ENCODE assay signal across 1 cellular context in the genomic region with DNA sequence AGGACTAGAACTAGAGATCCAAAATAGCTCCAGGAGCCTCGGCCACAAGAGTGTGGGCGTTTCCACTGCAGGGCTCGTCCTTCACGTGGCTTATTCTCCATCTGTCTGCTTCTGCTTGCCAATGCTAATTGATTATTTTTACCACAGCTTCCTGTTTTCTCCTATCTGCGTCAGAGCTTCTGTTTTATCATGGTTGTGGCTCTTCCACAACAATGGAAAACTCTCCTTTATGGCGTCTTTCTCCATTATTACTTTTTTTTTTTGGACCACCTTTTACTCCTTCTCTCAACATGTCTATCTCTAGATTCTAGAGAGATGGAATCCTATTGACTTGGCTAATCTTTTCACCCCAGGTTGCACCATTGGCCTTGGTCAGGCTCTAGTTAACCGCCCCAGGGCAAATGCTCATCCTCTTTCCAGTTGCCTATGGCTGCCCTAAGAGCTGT.
TF ChIP-seq lines count a peak whose summit lies in the region.

No MANE protein-coding gene starts in this region.

TF ChIP-seq in K562, 482 proteins besides CTCF, POLR2A, EP300 and RAD21 (continued from another document and continues in another):
- TF ChIP-seq, protein P1, sequence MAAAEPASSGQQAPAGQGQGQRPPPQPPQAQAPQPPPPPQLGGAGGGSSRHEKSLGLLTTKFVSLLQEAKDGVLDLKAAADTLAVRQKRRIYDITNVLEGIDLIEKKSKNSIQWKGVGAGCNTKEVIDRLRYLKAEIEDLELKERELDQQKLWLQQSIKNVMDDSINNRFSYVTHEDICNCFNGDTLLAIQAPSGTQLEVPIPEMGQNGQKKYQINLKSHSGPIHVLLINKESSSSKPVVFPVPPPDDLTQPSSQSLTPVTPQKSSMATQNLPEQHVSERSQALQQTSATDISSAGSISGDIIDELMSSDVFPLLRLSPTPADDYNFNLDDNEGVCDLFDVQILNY (CRISPR knock-in tag; IDR thresholded peaks at IDR 0.05) = no peak
- TF ChIP-seq GATA2 (CRISPR knock-in tag; IDR thresholded peaks at IDR 0.05) (peak; percentile 75), JUND (IDR thresholded peaks at IDR 0.05; ENCODE audit: borderline replicate concordance, low read depth, low read length) (no peak), JUND (tag; IDR thresholded peaks at IDR 0.05; ENCODE audit: borderline replicate concordance, low read depth, low read length) (no peak), HDAC1 (IDR thresholded peaks at IDR 0.05) (no peak), ZNF444 (CRISPR knock-in tag; IDR thresholded peaks at IDR 0.05) (no peak), CREM (IDR thresholded peaks at IDR 0.05; ENCODE audit: low read depth) (peak; percentile 73), RHOXF2B (CRISPR knock-in tag; conservative IDR thresholded peaks at IDR 0.05) (no peak), EWSR1 (IDR thresholded peaks at IDR 0.05; ENCODE audit: borderline replicate concordance, low read depth, partially characterized antibody) (no peak), ZNF79 (CRISPR knock-in tag; IDR thresholded peaks at IDR 0.05; ENCODE audit: low read depth) (no peak), ZNF644 (tag; IDR thresholded peaks at IDR 0.05; ENCODE audit: low read depth) (0 out of 2 replicates have a peak, but pooled peaks have one; percentile 23), GABPA (tag; conservative IDR thresholded peaks at IDR 0.05; ENCODE audit: low read depth) (0 out of 2 replicates have a peak, but pooled peaks have one; percentile 40), ZNF274 (IDR thresholded peaks at IDR 0.05; ENCODE audit: borderline replicate concordance, low read depth, low read length) (no peak), CHD2 (IDR thresholded peaks at IDR 0.05; ENCODE audit: low read depth, low read length) (no peak), DPF2 (IDR thresholded peaks at IDR 0.05) (peak; percentile 12; the same call in 1 of the 2 replicates), SREBF2 (CRISPR knock-in tag; IDR thresholded peaks at IDR 0.05) (no peak), DACH1 (IDR thresholded peaks at IDR 0.05; ENCODE audit: partially characterized antibody) (no peak), MAFK (IDR thresholded peaks at IDR 0.05; ENCODE audit: low read length) (no peak), TEAD2 (tag; IDR thresholded peaks at IDR 0.05) (no peak), FOXM1 (IDR thresholded peaks at IDR 0.05; ENCODE audit: low read depth) (no peak), FOXM1 (CRISPR knock-in tag; IDR thresholded peaks at IDR 0.05; ENCODE audit: low read depth) (no peak), ZNF589 (CRISPR knock-in tag; IDR thresholded peaks at IDR 0.05; ENCODE audit: low read depth) (peak; percentile 74; the same call in 1 of the 2 replicates), ZNF583 (CRISPR knock-in tag; IDR thresholded peaks at IDR 0.05) (no peak; the same call in 1 of the 2 replicates), NR2C1 (IDR thresholded peaks at IDR 0.05) (no peak), NR2C1 (tag; IDR thresholded peaks at IDR 0.05) (no peak), ETV5 (CRISPR knock-in tag; IDR thresholded peaks at IDR 0.05; ENCODE audit: low read depth) (no peak), ZNF76 (CRISPR knock-in tag; IDR thresholded peaks at IDR 0.05; ENCODE audit: borderline replicate concordance) (no peak), SOX6 (IDR thresholded peaks at IDR 0.05) (peak; percentile 98), CBFA2T2 (conservative IDR thresholded peaks at IDR 0.05) (peak; percentile 57), CBX3 (IDR thresholded peaks at IDR 0.05; ENCODE audit: borderline replicate concordance in 1 of 2, low read length in 2 of 2) (no peak), ZFX (CRISPR knock-in tag; IDR thresholded peaks at IDR 0.05) (no peak), SUPT5H (IDR thresholded peaks at IDR 0.05) (no peak), NCOA1 (IDR thresholded peaks at IDR 0.05; ENCODE audit: low read depth) (0 out of 2 replicates have a peak, but pooled peaks have one; percentile 27)
- TF ChIP-seq, protein P2, sequence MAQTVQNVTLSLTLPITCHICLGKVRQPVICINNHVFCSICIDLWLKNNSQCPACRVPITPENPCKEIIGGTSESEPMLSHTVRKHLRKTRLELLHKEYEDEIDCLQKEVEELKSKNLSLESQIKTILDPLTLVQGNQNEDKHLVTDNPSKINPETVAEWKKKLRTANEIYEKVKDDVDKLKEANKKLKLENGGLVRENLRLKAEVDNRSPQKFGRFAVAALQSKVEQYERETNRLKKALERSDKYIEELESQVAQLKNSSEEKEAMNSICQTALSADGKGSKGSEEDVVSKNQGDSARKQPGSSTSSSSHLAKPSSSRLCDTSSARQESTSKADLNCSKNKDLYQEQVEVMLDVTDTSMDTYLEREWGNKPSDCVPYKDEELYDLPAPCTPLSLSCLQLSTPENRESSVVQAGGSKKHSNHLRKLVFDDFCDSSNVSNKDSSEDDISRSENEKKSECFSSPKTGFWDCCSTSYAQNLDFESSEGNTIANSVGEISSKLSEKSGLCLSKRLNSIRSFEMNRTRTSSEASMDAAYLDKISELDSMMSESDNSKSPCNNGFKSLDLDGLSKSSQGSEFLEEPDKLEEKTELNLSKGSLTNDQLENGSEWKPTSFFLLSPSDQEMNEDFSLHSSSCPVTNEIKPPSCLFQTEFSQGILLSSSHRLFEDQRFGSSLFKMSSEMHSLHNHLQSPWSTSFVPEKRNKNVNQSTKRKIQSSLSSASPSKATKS (CRISPR knock-in tag; IDR thresholded peaks at IDR 0.05) = no peak
- TF ChIP-seq, protein P3, sequence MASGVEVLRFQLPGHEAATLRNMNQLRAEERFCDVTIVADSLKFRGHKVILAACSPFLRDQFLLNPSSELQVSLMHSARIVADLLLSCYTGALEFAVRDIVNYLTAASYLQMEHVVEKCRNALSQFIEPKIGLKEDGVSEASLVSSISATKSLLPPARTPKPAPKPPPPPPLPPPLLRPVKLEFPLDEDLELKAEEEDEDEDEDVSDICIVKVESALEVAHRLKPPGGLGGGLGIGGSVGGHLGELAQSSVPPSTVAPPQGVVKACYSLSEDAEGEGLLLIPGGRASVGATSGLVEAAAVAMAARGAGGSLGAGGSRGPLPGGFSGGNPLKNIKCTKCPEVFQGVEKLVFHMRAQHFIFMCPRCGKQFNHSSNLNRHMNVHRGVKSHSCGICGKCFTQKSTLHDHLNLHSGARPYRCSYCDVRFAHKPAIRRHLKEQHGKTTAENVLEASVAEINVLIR (CRISPR knock-in tag; IDR thresholded peaks at IDR 0.05) = peak; percentile 54
- TF ChIP-seq, protein P4, sequence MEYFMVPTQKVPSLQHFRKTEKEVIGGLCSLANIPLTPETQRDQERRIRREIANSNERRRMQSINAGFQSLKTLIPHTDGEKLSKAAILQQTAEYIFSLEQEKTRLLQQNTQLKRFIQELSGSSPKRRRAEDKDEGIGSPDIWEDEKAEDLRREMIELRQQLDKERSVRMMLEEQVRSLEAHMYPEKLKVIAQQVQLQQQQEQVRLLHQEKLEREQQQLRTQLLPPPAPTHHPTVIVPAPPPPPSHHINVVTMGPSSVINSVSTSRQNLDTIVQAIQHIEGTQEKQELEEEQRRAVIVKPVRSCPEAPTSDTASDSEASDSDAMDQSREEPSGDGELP (CRISPR knock-in tag; IDR thresholded peaks at IDR 0.05; ENCODE audit: borderline replicate concordance) = peak; percentile 45
- TF ChIP-seq, protein P5, sequence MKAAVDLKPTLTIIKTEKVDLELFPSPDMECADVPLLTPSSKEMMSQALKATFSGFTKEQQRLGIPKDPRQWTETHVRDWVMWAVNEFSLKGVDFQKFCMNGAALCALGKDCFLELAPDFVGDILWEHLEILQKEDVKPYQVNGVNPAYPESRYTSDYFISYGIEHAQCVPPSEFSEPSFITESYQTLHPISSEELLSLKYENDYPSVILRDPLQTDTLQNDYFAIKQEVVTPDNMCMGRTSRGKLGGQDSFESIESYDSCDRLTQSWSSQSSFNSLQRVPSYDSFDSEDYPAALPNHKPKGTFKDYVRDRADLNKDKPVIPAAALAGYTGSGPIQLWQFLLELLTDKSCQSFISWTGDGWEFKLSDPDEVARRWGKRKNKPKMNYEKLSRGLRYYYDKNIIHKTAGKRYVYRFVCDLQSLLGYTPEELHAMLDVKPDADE (conservative IDR thresholded peaks at IDR 0.05; ENCODE audit: control insufficient read depth, low read depth, low read length) = no peak
- TF ChIP-seq, protein P6, sequence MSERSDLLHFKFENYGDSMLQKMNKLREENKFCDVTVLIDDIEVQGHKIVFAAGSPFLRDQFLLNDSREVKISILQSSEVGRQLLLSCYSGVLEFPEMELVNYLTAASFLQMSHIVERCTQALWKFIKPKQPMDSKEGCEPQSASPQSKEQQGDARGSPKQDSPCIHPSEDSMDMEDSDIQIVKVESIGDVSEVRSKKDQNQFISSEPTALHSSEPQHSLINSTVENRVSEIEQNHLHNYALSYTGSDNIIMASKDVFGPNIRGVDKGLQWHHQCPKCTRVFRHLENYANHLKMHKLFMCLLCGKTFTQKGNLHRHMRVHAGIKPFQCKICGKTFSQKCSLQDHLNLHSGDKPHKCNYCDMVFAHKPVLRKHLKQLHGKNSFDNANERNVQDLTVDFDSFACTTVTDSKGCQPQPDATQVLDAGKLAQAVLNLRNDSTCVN (CRISPR knock-in tag; IDR thresholded peaks at IDR 0.05) = no peak
- TF ChIP-seq, protein P7, sequence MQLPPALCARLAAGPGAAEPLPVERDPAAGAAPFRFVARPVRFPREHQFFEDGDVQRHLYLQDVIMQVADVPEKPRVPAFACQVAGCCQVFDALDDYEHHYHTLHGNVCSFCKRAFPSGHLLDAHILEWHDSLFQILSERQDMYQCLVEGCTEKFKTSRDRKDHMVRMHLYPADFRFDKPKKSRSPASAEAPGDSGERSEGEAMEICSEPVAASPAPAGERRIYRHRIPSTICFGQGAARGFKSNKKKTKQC (CRISPR knock-in tag; IDR thresholded peaks at IDR 0.05) = no peak
- TF ChIP-seq, protein P8, sequence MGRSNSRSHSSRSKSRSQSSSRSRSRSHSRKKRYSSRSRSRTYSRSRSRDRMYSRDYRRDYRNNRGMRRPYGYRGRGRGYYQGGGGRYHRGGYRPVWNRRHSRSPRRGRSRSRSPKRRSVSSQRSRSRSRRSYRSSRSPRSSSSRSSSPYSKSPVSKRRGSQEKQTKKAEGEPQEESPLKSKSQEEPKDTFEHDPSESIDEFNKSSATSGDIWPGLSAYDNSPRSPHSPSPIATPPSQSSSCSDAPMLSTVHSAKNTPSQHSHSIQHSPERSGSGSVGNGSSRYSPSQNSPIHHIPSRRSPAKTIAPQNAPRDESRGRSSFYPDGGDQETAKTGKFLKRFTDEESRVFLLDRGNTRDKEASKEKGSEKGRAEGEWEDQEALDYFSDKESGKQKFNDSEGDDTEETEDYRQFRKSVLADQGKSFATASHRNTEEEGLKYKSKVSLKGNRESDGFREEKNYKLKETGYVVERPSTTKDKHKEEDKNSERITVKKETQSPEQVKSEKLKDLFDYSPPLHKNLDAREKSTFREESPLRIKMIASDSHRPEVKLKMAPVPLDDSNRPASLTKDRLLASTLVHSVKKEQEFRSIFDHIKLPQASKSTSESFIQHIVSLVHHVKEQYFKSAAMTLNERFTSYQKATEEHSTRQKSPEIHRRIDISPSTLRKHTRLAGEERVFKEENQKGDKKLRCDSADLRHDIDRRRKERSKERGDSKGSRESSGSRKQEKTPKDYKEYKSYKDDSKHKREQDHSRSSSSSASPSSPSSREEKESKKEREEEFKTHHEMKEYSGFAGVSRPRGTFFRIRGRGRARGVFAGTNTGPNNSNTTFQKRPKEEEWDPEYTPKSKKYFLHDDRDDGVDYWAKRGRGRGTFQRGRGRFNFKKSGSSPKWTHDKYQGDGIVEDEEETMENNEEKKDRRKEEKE (IDR thresholded peaks at IDR 0.05; ENCODE audit: borderline replicate concordance in 1 of 2, control insufficient read depth in 1 of 2, low read depth in 2 of 2, low read length in 1 of 2) = no peak
- TF ChIP-seq, protein P9, sequence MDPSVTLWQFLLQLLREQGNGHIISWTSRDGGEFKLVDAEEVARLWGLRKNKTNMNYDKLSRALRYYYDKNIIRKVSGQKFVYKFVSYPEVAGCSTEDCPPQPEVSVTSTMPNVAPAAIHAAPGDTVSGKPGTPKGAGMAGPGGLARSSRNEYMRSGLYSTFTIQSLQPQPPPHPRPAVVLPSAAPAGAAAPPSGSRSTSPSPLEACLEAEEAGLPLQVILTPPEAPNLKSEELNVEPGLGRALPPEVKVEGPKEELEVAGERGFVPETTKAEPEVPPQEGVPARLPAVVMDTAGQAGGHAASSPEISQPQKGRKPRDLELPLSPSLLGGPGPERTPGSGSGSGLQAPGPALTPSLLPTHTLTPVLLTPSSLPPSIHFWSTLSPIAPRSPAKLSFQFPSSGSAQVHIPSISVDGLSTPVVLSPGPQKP (CRISPR knock-in tag; IDR thresholded peaks at IDR 0.05) = no peak
- TF ChIP-seq, protein P10, sequence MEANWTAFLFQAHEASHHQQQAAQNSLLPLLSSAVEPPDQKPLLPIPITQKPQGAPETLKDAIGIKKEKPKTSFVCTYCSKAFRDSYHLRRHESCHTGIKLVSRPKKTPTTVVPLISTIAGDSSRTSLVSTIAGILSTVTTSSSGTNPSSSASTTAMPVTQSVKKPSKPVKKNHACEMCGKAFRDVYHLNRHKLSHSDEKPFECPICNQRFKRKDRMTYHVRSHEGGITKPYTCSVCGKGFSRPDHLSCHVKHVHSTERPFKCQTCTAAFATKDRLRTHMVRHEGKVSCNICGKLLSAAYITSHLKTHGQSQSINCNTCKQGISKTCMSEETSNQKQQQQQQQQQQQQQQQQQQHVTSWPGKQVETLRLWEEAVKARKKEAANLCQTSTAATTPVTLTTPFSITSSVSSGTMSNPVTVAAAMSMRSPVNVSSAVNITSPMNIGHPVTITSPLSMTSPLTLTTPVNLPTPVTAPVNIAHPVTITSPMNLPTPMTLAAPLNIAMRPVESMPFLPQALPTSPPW (CRISPR knock-in tag; IDR thresholded peaks at IDR 0.05) = peak; percentile 39
- TF ChIP-seq, protein P11, sequence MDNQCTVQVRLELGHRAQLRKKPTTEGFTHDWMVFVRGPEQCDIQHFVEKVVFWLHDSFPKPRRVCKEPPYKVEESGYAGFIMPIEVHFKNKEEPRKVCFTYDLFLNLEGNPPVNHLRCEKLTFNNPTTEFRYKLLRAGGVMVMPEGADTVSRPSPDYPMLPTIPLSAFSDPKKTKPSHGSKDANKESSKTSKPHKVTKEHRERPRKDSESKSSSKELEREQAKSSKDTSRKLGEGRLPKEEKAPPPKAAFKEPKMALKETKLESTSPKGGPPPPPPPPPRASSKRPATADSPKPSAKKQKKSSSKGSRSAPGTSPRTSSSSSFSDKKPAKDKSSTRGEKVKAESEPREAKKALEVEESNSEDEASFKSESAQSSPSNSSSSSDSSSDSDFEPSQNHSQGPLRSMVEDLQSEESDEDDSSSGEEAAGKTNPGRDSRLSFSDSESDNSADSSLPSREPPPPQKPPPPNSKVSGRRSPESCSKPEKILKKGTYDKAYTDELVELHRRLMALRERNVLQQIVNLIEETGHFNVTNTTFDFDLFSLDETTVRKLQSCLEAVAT (IDR thresholded peaks at IDR 0.05) = peak in 1 of 2 experiments; percentile 50; a peak in 1 of 4 replicates
